In genomic region chrX:114611018-114611619, GRCh38 we compare ENCODE assay signal across 9 cellular contexts. TPM values are rescaled to one million over a fixed set of nuclear protein-coding genes. Genes with fewer than 3 reads are reported as not detected.
A peak's percentile ranks its signal among the peaks of the same experiment; 100 is the strongest.
DNase-seq lines count a peak whose midpoint lies in the region; ATAC-seq and TF ChIP-seq lines count a peak whose summit lies in the region.
"Had no signal": no experiment of that assay in that cellular context is flagged by ENCODE, and none has a peak within 500 bp of the region (broad histone marks: within the 10 kb centered on the region; RNA-seq: fewer than 3 reads in every experiment).

No MANE protein-coding gene starts in this region.

- TF ChIP-seq CTCF in AG10803 (conservative IDR thresholded peaks at IDR 0.05; ENCODE audit: low read length) (peak; percentile 74), cardiac fibroblast (IDR thresholded peaks at IDR 0.05; ENCODE audit: low read depth, low read length) (peak; percentile 57)

- ATAC-seq in HG02623 (IDR thresholded peaks at IDR 0.05; ENCODE audit: unreplicated experiment) (peak; percentile 66), GM21515 (IDR thresholded peaks at IDR 0.05; ENCODE audit: unreplicated experiment) (no peak)

- peak; percentile 44 for DNase-seq in AG10803 (ENCODE audit: low read depth)
- DNase-seq in G401 (ENCODE audit: low spot score), result peak; percentile 18
- peak; percentile 36 for DNase-seq in NCI-H460 (ENCODE audit: extremely low read depth, low read depth)
- peak; percentile 57 to 60 for DNase-seq in cardiac fibroblast (ENCODE audit: low read depth in 2 of 2)
- peak; percentile 43 to 66 for DNase-seq in lung microvascular endothelial cell (ENCODE audit: low read depth in 2 of 2)
- DNase-seq in GDM1 (lab: John Stamatoyannopoulos, UW), result no peak

- H3K4me3 ChIP-seq in AG10803 (ENCODE audit: low read length), result no peak overlapping the region
- H3K4me3 ChIP-seq in cardiac fibroblast (replicated peaks in 1 of 2; ENCODE audit: low read depth in 2 of 2, low read length in 2 of 2), result no peak overlapping the region
- H3K4me3 ChIP-seq: SJSA1 had no signal

- in situ Hi-C loops in G401 (cut with HindIII; ENCODE audit: low sequenced_read_pairs), result no loop called here

RNA-seq across cellular contexts. Expression of gene HTR2C, which starts 27.2 kb away (rescaled TPM):
- total RNA-seq in G401 (2014; rRNA removed; shearing (Covaris generic)), result not detected in 2 replicates
- not detected in 2 replicates for total RNA-seq in NCI-H460 (2014; rRNA removed; shearing (Covaris generic))
- not detected in 2 replicates for polyA plus RNA-seq in NCI-H460 (2014; cell fraction: nucleus; rRNA removed)
- total RNA-seq in lung microvascular endothelial cell, result not detected in 2 replicates
- total RNA-seq: SJSA1 had no signal
